Comparison of ENCODE assay signal across 27 cellular contexts in the genomic region with DNA sequence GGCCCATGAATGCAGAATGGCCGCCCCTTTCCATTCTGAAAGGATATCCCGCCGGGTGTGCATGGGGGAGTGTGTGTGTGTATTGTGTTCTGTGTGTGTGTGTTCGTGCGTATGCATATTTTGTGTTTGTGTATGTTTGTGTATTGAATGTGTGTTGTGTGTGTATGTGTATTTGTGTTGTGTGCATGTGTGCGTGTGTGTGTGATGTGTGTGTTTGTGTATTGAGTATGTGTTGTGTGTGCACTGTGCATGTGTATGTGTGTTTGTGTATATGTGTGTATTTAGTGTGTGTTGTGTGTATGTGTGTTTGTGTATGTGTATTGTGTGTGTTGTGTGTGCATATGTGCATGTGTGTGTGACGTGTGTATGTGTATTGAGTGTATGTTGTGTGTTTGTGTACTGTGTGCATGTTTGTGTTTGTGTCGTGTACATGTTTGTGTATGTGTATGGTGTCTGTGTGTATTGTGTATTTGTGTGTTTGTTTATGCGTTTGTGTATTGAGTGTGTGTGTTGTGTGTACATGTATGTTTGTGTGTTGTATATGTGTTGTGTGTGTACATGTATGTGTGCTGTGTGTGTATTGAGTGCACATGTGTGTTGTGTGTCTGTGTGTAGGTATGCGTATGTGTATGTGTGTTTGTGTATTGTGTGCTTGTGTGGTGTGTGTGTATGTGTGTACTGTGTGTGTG.
A peak's percentile ranks its signal among the peaks of the same experiment; 100 is the strongest.
DNase-seq lines count a peak whose midpoint lies in the region; ATAC-seq, FAIRE-seq and TF ChIP-seq lines count a peak whose summit lies in the region.
"Had no signal": no experiment of that assay in that cellular context is flagged by ENCODE, and none has a peak within 500 bp of the region (broad histone marks: within the 10 kb centered on the region; RNA-seq: fewer than 3 reads in every experiment).

No MANE protein-coding gene starts in this region.

- WGBS in mesenchymal stem cell, result 96% methylated on average over 10 of the region's 10 CpGs

- H3K4ac ChIP-seq in mesenchymal stem cell (ENCODE audit: low read depth in 1 of 2, low read length in 2 of 2), result no peak overlapping the region

- no peak overlapping the region for H2BK120ac ChIP-seq in mesenchymal stem cell (ENCODE audit: low read depth, low read length)

- TF ChIP-seq CTCF in bronchial epithelial cell (IDR thresholded peaks at IDR 0.05; ENCODE audit: insufficient read depth, low read length, severe bottlenecking), result no peak

- H4K8ac ChIP-seq in mesenchymal stem cell (ENCODE audit: low read length), result no peak overlapping the region

- no peak overlapping the region for H2AFZ ChIP-seq in mesenchymal stem cell (ENCODE audit: low read depth, low read length)

- FAIRE-seq in bronchial epithelial cell (lab: Jason Lieb, UNC) (peak; percentile 93), urothelium cell line (lab: Jason Lieb, UNC) (peak; percentile 98)
- FAIRE-seq: GM18507, RCC 7860 had no signal

- H3K14ac ChIP-seq in mesenchymal stem cell (ENCODE audit: low read length in 2 of 2), result no peak overlapping the region

- H3K27ac Mint-ChIP-seq in activated naive CD4-positive, alpha-beta T cell treated with anti-CD3 and anti-CD28 coated beads, Interleukin-2, amount 50 U/mL, for 72 hours, result no peak overlapping the region
- H3K27ac Mint-ChIP-seq: B cell; CD8-positive, alpha-beta T cell had no signal

- H3K4me2 ChIP-seq in mesenchymal stem cell (ENCODE audit: low read length, poor library complexity, severe bottlenecking), result no peak overlapping the region
- H3K4me2 ChIP-seq: SK-N-SH had no signal

- H2BK15ac ChIP-seq in mesenchymal stem cell (ENCODE audit: low read depth, poor library complexity, severe bottlenecking), result no peak overlapping the region

- no peak overlapping the region for H3K23ac ChIP-seq in mesenchymal stem cell (ENCODE audit: low read length in 2 of 2)

- no peak overlapping the region for H3K4me3 ChIP-seq in bronchial epithelial cell (ENCODE audit: low read depth, low read length)
- no peak overlapping the region for H3K4me3 ChIP-seq in mesenchymal stem cell (ENCODE audit: insufficient read depth in 1 of 2, low read depth in 1 of 2, low read length in 2 of 2)

- intact Hi-C loops in left ventricle myocardium superior (cut with micrococcal nuclease), result no loop called here
- intact Hi-C loops in Right ventricle myocardium inferior (cut with DNase I), result no loop called here

- no peak overlapping the region for H2AK5ac ChIP-seq in mesenchymal stem cell (ENCODE audit: low read length, severe bottlenecking)

- no peaks in the 10 kb centered on the region for H3K36me3 Mint-ChIP-seq in activated naive CD4-positive, alpha-beta T cell treated with anti-CD3 and anti-CD28 coated beads, Interleukin-2, amount 50 U/mL, for 72 hours
- H3K36me3 Mint-ChIP-seq: CD8-positive, alpha-beta T cell had no signal

- no peaks in the 10 kb centered on the region for H3K36me3 ChIP-seq in bronchial epithelial cell (ENCODE audit: control insufficient read depth, insufficient read depth, low read length)
- H3K36me3 ChIP-seq in mesenchymal stem cell (ENCODE audit: control insufficient read depth in 1 of 2, insufficient read depth in 2 of 2, low read depth in 1 of 2, low read length in 2 of 2), result no peaks in the 10 kb centered on the region

- in situ Hi-C loops in G401 (cut with HindIII; ENCODE audit: low sequenced_read_pairs), result no loop called here

- no peak overlapping the region for H3K18ac ChIP-seq in mesenchymal stem cell (ENCODE audit: low read depth in 1 of 2, low read length in 2 of 2)

- H3K9ac ChIP-seq in mesenchymal stem cell (ENCODE audit: low read length), result no peak overlapping the region
- H3K9ac ChIP-seq: SK-N-SH had no signal

- no peak overlapping the region for H3K27ac ChIP-seq in mesenchymal stem cell (ENCODE audit: low read length, poor library complexity, severe bottlenecking)
- H3K27ac ChIP-seq: 22Rv1, C4-2B, HL-60 had no signal

- DNase-seq in left ventricle myocardium superior (peak; percentile 1), Right ventricle myocardium inferior (ENCODE audit: missing footprints) (no peak), bronchial epithelial cell (ENCODE audit: low read depth) (no peak), mesenchymal stem cell (no peak), urothelium cell line (ENCODE audit: low spot score) (no peak), G401 (ENCODE audit: low spot score) (no peak), NCI-H1436 treated with DMSO at 0.1 percent for 48 hours (lab: John Stamatoyannopoulos, UW) (no peak)
- no peak for DNase-seq in activated naive CD4-positive, alpha-beta T cell treated with anti-CD3 and anti-CD28 coated beads, Interleukin-2, amount 50 U/mL, for 72 hours (ENCODE audit: low spot score in 2 of 2)
- DNase-seq: Caco-2; CD8-positive, alpha-beta T cell; GF-D8; GOT3; KBM-7; MV-4-11; NCI-H1105 treated with DMSO at 0.1 percent for 48 hours; NCI-H2029; NCI-H446; NCI-H524 treated with DMSO at 0.1 percent for 48 hours; NCI-H774; SK-N-SH had no signal

- H3K27me3 ChIP-seq in bronchial epithelial cell (ENCODE audit: control insufficient read depth, insufficient read depth, low read length) (no peaks in the 10 kb centered on the region), mesenchymal stem cell (ENCODE audit: control insufficient read depth in 1 of 2, insufficient read depth in 1 of 2, low read length in 2 of 2) (peaks cover 0 to 11% of the 10 kb centered on the region in 2 experiments)

- no peak overlapping the region for H2BK5ac ChIP-seq in mesenchymal stem cell (ENCODE audit: low read depth, low read length, poor library complexity, severe bottlenecking)

- H3K79me1 ChIP-seq in mesenchymal stem cell (replicated peaks; ENCODE audit: low read length, poor library complexity, severe bottlenecking), result no peaks in the 10 kb centered on the region

- H2BK12ac ChIP-seq in mesenchymal stem cell (ENCODE audit: low read length in 2 of 2), result no peak overlapping the region

- H3K9me3 ChIP-seq in mesenchymal stem cell (ENCODE audit: control insufficient read depth, low read length), result no peaks in the 10 kb centered on the region
- H3K9me3 ChIP-seq: Caco-2, SK-N-SH had no signal

- no peaks in the 10 kb centered on the region for H3K4me1 ChIP-seq in mesenchymal stem cell (ENCODE audit: control insufficient read depth, insufficient read depth, low read depth, low read length)
- H3K4me1 ChIP-seq: Caco-2 had no signal

- peak overlapping the region; percentile 16 for H4K91ac ChIP-seq in mesenchymal stem cell (ENCODE audit: low read length)

- no peaks in the 10 kb centered on the region for H3K9me3 Mint-ChIP-seq in activated naive CD4-positive, alpha-beta T cell treated with anti-CD3 and anti-CD28 coated beads, Interleukin-2, amount 50 U/mL, for 72 hours
- H3K9me3 Mint-ChIP-seq: CD8-positive, alpha-beta T cell had no signal

- ATAC-seq in left ventricle myocardium superior (no peak), Right ventricle myocardium inferior (no peak)
- ATAC-seq in activated naive CD4-positive, alpha-beta T cell treated with anti-CD3 and anti-CD28 coated beads, Interleukin-2, amount 50 U/mL, for 72 hours, result no peak
- ATAC-seq: CD8-positive, alpha-beta T cell; HCT116 had no signal
